In genomic region chr12:104223599-104224168, GRCh38 we compare ENCODE assay signal across 1 cellular context.
TF ChIP-seq lines count a peak whose summit lies in the region.

No MANE protein-coding gene starts in this region.

TF ChIP-seq in GM23338, 12 proteins besides CTCF, POLR2A, EP300 and RAD21 (continued from another document):
- TF ChIP-seq ZNF331 (CRISPR knock-in tag; IDR thresholded peaks at IDR 0.05; ENCODE audit: low read depth): no peak
- no peak for TF ChIP-seq STAT1 (IDR thresholded peaks at IDR 0.05; ENCODE audit: unreplicated experiment)
- TF ChIP-seq ZNF114 (CRISPR knock-in tag; IDR thresholded peaks at IDR 0.05): no peak
- no peak for TF ChIP-seq NANOG (IDR thresholded peaks at IDR 0.05; ENCODE audit: borderline replicate concordance)
- no peak for TF ChIP-seq ZNF462 (CRISPR knock-in tag; IDR thresholded peaks at IDR 0.05)
- no peak for TF ChIP-seq EZH2 (IDR thresholded peaks at IDR 0.05; ENCODE audit: low read depth, unreplicated experiment)
- TF ChIP-seq EZH2phosphoT487 (IDR thresholded peaks at IDR 0.05; ENCODE audit: unreplicated experiment): no peak
- no peak for TF ChIP-seq POLR2AphosphoS5 (IDR thresholded peaks at IDR 0.05; ENCODE audit: low read depth)
